ENCODE assay signal across 17 cellular contexts in genomic region chr9:92711146-92711545, GRCh38. TPM values are rescaled to one million over a fixed set of nuclear protein-coding genes. Genes with fewer than 3 reads are reported as not detected.
DNase-seq lines count a peak whose midpoint lies in the region; ATAC-seq and TF ChIP-seq lines count a peak whose summit lies in the region.
"Had no signal": no experiment of that assay in that cellular context is flagged by ENCODE, and none has a peak within 500 bp of the region (broad histone marks: within the 10 kb centered on the region; RNA-seq: fewer than 3 reads in every experiment).

No MANE protein-coding gene starts in this region.

- no peaks in the 10 kb centered on the region for H3K79me2 ChIP-seq in osteoblast (ENCODE audit: insufficient read depth, low read length)
- H3K79me2 ChIP-seq: parathyroid adenoma had no signal

- peaks cover 7% of the 10 kb centered on the region for H4K20me1 ChIP-seq in osteoblast (ENCODE audit: insufficient read depth, low read length)

- peaks cover 34% of the 10 kb centered on the region for H3K4me1 Mint-ChIP-seq in activated CD4-positive, alpha-beta T cell treated with anti-CD3 and anti-CD28 coated beads, Interleukin-2, amount 10 ng/mL, durations not matched to agents 24 days and 14 days
- peaks cover 26% of the 10 kb centered on the region for H3K4me1 Mint-ChIP-seq in T-helper 17 cell
- no peaks in the 10 kb centered on the region for H3K4me1 Mint-ChIP-seq in endodermal cell

- DNase-seq in activated CD4-positive, alpha-beta T cell treated with anti-CD3 and anti-CD28 coated beads, Interleukin-2, amount 10 ng/mL, durations not matched to agents 24 days and 14 days, result peak; percentile 45
- DNase-seq in activated CD4-positive, alpha-beta T cell treated with anti-CD3 and anti-CD28 coated beads for 48 hours, result no peak
- no peak for DNase-seq in T-helper 17 cell
- no peak for DNase-seq in endodermal cell
- DNase-seq in osteoblast (ENCODE audit: insufficient read length, low spot score, missing footprints), result peak; percentile 1
- DNase-seq: Kasumi-1, left ventricle myocardium superior, NCI-H524 treated with DMSO at 0.1 percent for 48 hours had no signal

- ATAC-seq in T-helper 17 cell, result no peak
- no peak for ATAC-seq in HG03095 (IDR thresholded peaks at IDR 0.05; ENCODE audit: unreplicated experiment)
- no peak for ATAC-seq in GM18867 (IDR thresholded peaks at IDR 0.05; ENCODE audit: unreplicated experiment)
- ATAC-seq in HG03139 (IDR thresholded peaks at IDR 0.05; ENCODE audit: unreplicated experiment), result no peak
- ATAC-seq: esophagus mucosa, left ventricle myocardium superior, Right ventricle myocardium inferior had no signal

- no peaks in the 10 kb centered on the region for H3K27me3 Mint-ChIP-seq in activated CD4-positive, alpha-beta T cell treated with anti-CD3 and anti-CD28 coated beads, Interleukin-2, amount 10 ng/mL, durations not matched to agents 24 days and 14 days
- no peaks in the 10 kb centered on the region for H3K27me3 Mint-ChIP-seq in T-helper 17 cell
- H3K27me3 Mint-ChIP-seq in endodermal cell (ENCODE audit: insufficient read depth), result no peaks in the 10 kb centered on the region
- H3K27me3 Mint-ChIP-seq: activated naive CD8-positive, alpha-beta T cell had no signal

- no peak overlapping the region for H3K4me3 Mint-ChIP-seq in activated CD4-positive, alpha-beta T cell treated with anti-CD3 and anti-CD28 coated beads, Interleukin-2, amount 10 ng/mL, durations not matched to agents 24 days and 14 days
- H3K4me3 Mint-ChIP-seq in T-helper 17 cell (peak overlapping the region; percentile 84), endodermal cell (no peak overlapping the region)

- no peak overlapping the region for H2AFZ ChIP-seq in osteoblast (ENCODE audit: low read length)
- H2AFZ ChIP-seq: parathyroid adenoma had no signal

- H3K27ac ChIP-seq in endodermal cell (ENCODE audit: low read depth, low read length) (no peak overlapping the region), osteoblast (ENCODE audit: low read depth, low read length) (no peak overlapping the region)
- H3K27ac ChIP-seq: parathyroid adenoma had no signal

- H3K9ac ChIP-seq in endodermal cell (ENCODE audit: extremely low read depth, low read length, poor library complexity, severe bottlenecking), result no peak overlapping the region
- H3K9ac ChIP-seq: BLaER1 treated with 17β-estradiol and CSF1 and Interleukin-3, amounts not matched to agents 10 nM and 100 nM; parathyroid adenoma had no signal

- H3K9me3 ChIP-seq in T-helper 17 cell (ENCODE audit: control insufficient read depth, low read length, poor library complexity, severe bottlenecking) (no peaks in the 10 kb centered on the region), endodermal cell (ENCODE audit: control insufficient read depth, low read length) (no peaks in the 10 kb centered on the region), osteoblast (ENCODE audit: low read depth, low read length) (no peaks in the 10 kb centered on the region)

- TF ChIP-seq CTCF in endodermal cell (conservative IDR thresholded peaks at IDR 0.05) (no peak), osteoblast (IDR thresholded peaks at IDR 0.05; ENCODE audit: extremely low read depth, low read depth, low read length) (no peak)

- H3K27ac Mint-ChIP-seq in activated CD4-positive, alpha-beta T cell treated with anti-CD3 and anti-CD28 coated beads, Interleukin-2, amount 10 ng/mL, durations not matched to agents 24 days and 14 days, result peak overlapping the region; percentile 67
- H3K27ac Mint-ChIP-seq in T-helper 17 cell (peak overlapping the region; percentile 94), endodermal cell (peak overlapping the region; percentile 47)

- intact Hi-C loops in activated CD4-positive, alpha-beta T cell treated with anti-CD3 and anti-CD28 coated beads, Interleukin-2, amount 10 ng/mL, durations not matched to agents 24 days and 14 days (cut with micrococcal nuclease), result no loop called here

- H3K27me3 ChIP-seq in endodermal cell (ENCODE audit: control insufficient read depth, insufficient read depth, low read length, poor library complexity, severe bottlenecking) (no peaks in the 10 kb centered on the region), osteoblast (ENCODE audit: insufficient read depth, low read length) (no peaks in the 10 kb centered on the region)
- H3K27me3 ChIP-seq: BLaER1 treated with 17β-estradiol and CSF1 and Interleukin-3, amounts not matched to agents 10 nM and 100 nM had no signal

- WGBS in endodermal cell (ENCODE audit: insufficient coverage in 1 of 2, insufficient read length in 1 of 2), 2 experiments, result 93 to 94% methylated on average over 2 of the region's 2 CpGs

- no peaks in the 10 kb centered on the region for H3K9me3 Mint-ChIP-seq in activated CD4-positive, alpha-beta T cell treated with anti-CD3 and anti-CD28 coated beads, Interleukin-2, amount 10 ng/mL, durations not matched to agents 24 days and 14 days
- no peaks in the 10 kb centered on the region for H3K9me3 Mint-ChIP-seq in endodermal cell

- peaks cover 27% of the 10 kb centered on the region for H3K36me3 Mint-ChIP-seq in activated CD4-positive, alpha-beta T cell treated with anti-CD3 and anti-CD28 coated beads, Interleukin-2, amount 10 ng/mL, durations not matched to agents 24 days and 14 days (ENCODE audit: low read depth)
- no peaks in the 10 kb centered on the region for H3K36me3 Mint-ChIP-seq in T-helper 17 cell (ENCODE audit: low read depth)
- H3K36me3 Mint-ChIP-seq in endodermal cell (ENCODE audit: low read depth), result peaks cover 40% of the 10 kb centered on the region

- H3K4me2 ChIP-seq in osteoblast (ENCODE audit: insufficient read depth, low read length), result no peak overlapping the region
- H3K4me2 ChIP-seq: smooth muscle cell had no signal

- H3K4me1 ChIP-seq in endodermal cell (ENCODE audit: control insufficient read depth, insufficient read depth, low read length) (no peaks in the 10 kb centered on the region), osteoblast (ENCODE audit: insufficient read depth, low read length) (no peaks in the 10 kb centered on the region)
- H3K4me1 ChIP-seq: parathyroid adenoma had no signal

- H3K36me3 ChIP-seq in endodermal cell (ENCODE audit: control insufficient read depth, insufficient read depth, low read length) (peaks cover 64% of the 10 kb centered on the region), osteoblast (ENCODE audit: insufficient read depth, low read length) (peaks cover 40% of the 10 kb centered on the region)

- H3K4me3 ChIP-seq in endodermal cell (ENCODE audit: low read length) (no peak overlapping the region), osteoblast (ENCODE audit: insufficient read depth, low read length) (no peak overlapping the region)
- H3K4me3 ChIP-seq: BLaER1 treated with 17β-estradiol and CSF1 and Interleukin-3, amounts not matched to agents 10 nM and 100 nM; smooth muscle cell had no signal

RNA-seq across cellular contexts. Expression of gene IPPK, which starts 41.2 kb away (rescaled TPM):
- total RNA-seq in activated CD4-positive, alpha-beta T cell treated with anti-CD3 and anti-CD28 coated beads, Interleukin-2, amount 10 ng/mL, durations not matched to agents 24 days and 14 days, result 13.5 and 15.6 TPM in 2 replicates
- total RNA-seq in T-helper 17 cell (1 to 10 TPM; 6.3 to 7.1 TPM), endodermal cell (1 to 10 TPM; 9.3 TPM), osteoblast (7.7 and 9.4 TPM in 2 replicates)
- polyA plus RNA-seq in endodermal cell (2013, experiment 1 of 2), result 8.8 TPM
- polyA plus RNA-seq in endodermal cell (2013, experiment 2 of 2), result 8.6 TPM

RNA-seq across cellular contexts. Expression of gene BICD2, which starts 53.5 kb away (rescaled TPM):
- 25.8 and 26.2 TPM in 2 replicates for total RNA-seq in activated CD4-positive, alpha-beta T cell treated with anti-CD3 and anti-CD28 coated beads, Interleukin-2, amount 10 ng/mL, durations not matched to agents 24 days and 14 days
- total RNA-seq in T-helper 17 cell (10 to 100 TPM; 22.9 to 34.0 TPM), endodermal cell (10 to 100 TPM; 20.7 to 20.9 TPM), osteoblast (31.8 and 33.3 TPM in 2 replicates)
- polyA plus RNA-seq in endodermal cell (2013, experiment 1 of 2), result 25.4 TPM
- polyA plus RNA-seq in endodermal cell (2013, experiment 2 of 2), result 24.1 TPM

Comparison
In these comparisons a context has a peak if more than half of its experiments do, and no peak if none do; other contexts are left out.
1. DNase-seq: peak in activated CD4-positive, alpha-beta T cell treated with anti-CD3 and anti-CD28 coated beads, Interleukin-2, amount 10 ng/mL, durations not matched to agents 24 days and 14 days (single experiment) and osteoblast (single experiment); none in activated CD4-positive, alpha-beta T cell treated with anti-CD3 and anti-CD28 coated beads for 48 hours (single experiment), T-helper 17 cell (0 of 3) and endodermal cell (single experiment).
2. Peak in every context shown above with its lines, with median percentiles within 50 percentile points of each other: H3K27ac Mint-ChIP-seq.